Comparison of ENCODE assay signal across 27 cellular contexts in genomic region chr5:152622628-152623027, GRCh38.
DNase-seq lines count a peak whose midpoint lies in the region; ATAC-seq and TF ChIP-seq lines count a peak whose summit lies in the region.
"Had no signal": no experiment of that assay in that cellular context is flagged by ENCODE, and none has a peak within 500 bp of the region (broad histone marks: within the 10 kb centered on the region; RNA-seq: fewer than 3 reads in every experiment).

No MANE protein-coding gene starts in this region.

- H3K4me3 Mint-ChIP-seq in central memory CD8-positive, alpha-beta T cell = no peak overlapping the region
- no peak overlapping the region for H3K4me3 Mint-ChIP-seq in activated T-helper 1 cell treated with anti-CD3 and anti-CD28 coated beads, Interleukin-12 subunit alpha, Interleukin-12 subunit beta, Interleukin-2, Interleukin-4 antibody, amounts not matched to agents 30 ng/mL and 10 ng/mL and 1 ng/mL, durations not matched to agents 14 hours and 24 hours and 36 hours
- H3K4me3 Mint-ChIP-seq: activated naive CD4-positive, alpha-beta T cell treated with anti-CD3 and anti-CD28 coated beads, Interleukin-2, amount 10 ng/mL, durations not matched to agents 7 days and 5 days; CD8-positive, alpha-beta T cell; stimulated activated naive B cell treated with anti-CD40 and anti-IgM and Interleukin-4, amounts not matched to agents 10 μg/mL and 1 μg/mL and 100 μg/mL, for 72 hours had no signal

- peak overlapping the region; percentile 65 for H3K27ac Mint-ChIP-seq in central memory CD8-positive, alpha-beta T cell (ENCODE audit: low read depth)
- no peak overlapping the region for H3K27ac Mint-ChIP-seq in activated T-helper 1 cell treated with anti-CD3 and anti-CD28 coated beads, Interleukin-12 subunit alpha, Interleukin-12 subunit beta, Interleukin-2, Interleukin-4 antibody, amounts not matched to agents 30 ng/mL and 10 ng/mL and 1 ng/mL, durations not matched to agents 14 hours and 24 hours and 36 hours
- H3K27ac Mint-ChIP-seq: activated naive CD4-positive, alpha-beta T cell treated with anti-CD3 and anti-CD28 coated beads, Interleukin-2, amount 10 ng/mL, durations not matched to agents 7 days and 5 days; CD8-positive, alpha-beta T cell; stimulated activated naive B cell treated with anti-CD40 and anti-IgM and Interleukin-4, amounts not matched to agents 10 μg/mL and 1 μg/mL and 100 μg/mL, for 72 hours had no signal

- DNase-seq in NCI-H2171 treated with DMSO at 0.1 percent for 48 hours (lab: John Stamatoyannopoulos, UW) = peak; percentile 36
- DNase-seq in NCI-H2171 (lab: John Stamatoyannopoulos, UW) = no peak
- no peak for DNase-seq in central memory CD8-positive, alpha-beta T cell (ENCODE audit: low spot score in 2 of 2)
- DNase-seq in myocyte (ENCODE audit: low read depth) = peak; percentile 44
- peak; percentile 87 to 90 for DNase-seq in thyroid gland
- no peak for DNase-seq in activated T-helper 1 cell treated with anti-CD3 and anti-CD28 coated beads, Interleukin-12 subunit alpha, Interleukin-12 subunit beta, Interleukin-2, Interleukin-4 antibody, amounts not matched to agents 30 ng/mL and 10 ng/mL and 1 ng/mL, durations not matched to agents 14 hours and 24 hours and 36 hours (ENCODE audit: low spot score)
- no peak for DNase-seq in tibial nerve (ENCODE audit: low spot score in 2 of 2)
- DNase-seq: activated CD4-positive, alpha-beta T cell treated with anti-CD3 and anti-CD28 coated beads, Interleukin-2, amount 50 U/mL, for 48 hours; activated CD4-positive, CD25-positive, alpha-beta regulatory T cell; activated naive CD4-positive, alpha-beta T cell treated with anti-CD3 and anti-CD28 coated beads, Interleukin-2, amount 10 ng/mL, durations not matched to agents 7 days and 5 days; CD8-positive, alpha-beta T cell; DMS 273 treated with DMSO at 0.1 percent for 48 hours; effector CD8-positive, alpha-beta T cell; heart right ventricle; IMR-90; left colon; mesenchymal stem cell; NCI-H2227 treated with DMSO at 0.1 percent for 48 hours; NCI-H748 treated with DMSO at 0.1 percent for 48 hours; RPMI8226; stimulated activated CD4-positive, alpha-beta T cell treated with anti-CD3 and anti-CD28 coated beads, Interleukin-4, amount 100 ng/mL, for 4 hours; stimulated activated naive B cell treated with anti-CD40 and anti-IgM and Interleukin-4, amounts not matched to agents 10 μg/mL and 1 μg/mL and 100 μg/mL, for 72 hours had no signal

- TF ChIP-seq CTCF in thyroid gland (IDR thresholded peaks at IDR 0.05) (no peak), tibial nerve (IDR thresholded peaks at IDR 0.05) (no peak)

- H3K27me3 Mint-ChIP-seq in central memory CD8-positive, alpha-beta T cell = no peaks in the 10 kb centered on the region
- no peaks in the 10 kb centered on the region for H3K27me3 Mint-ChIP-seq in activated T-helper 1 cell treated with anti-CD3 and anti-CD28 coated beads, Interleukin-12 subunit alpha, Interleukin-12 subunit beta, Interleukin-2, Interleukin-4 antibody, amounts not matched to agents 30 ng/mL and 10 ng/mL and 1 ng/mL, durations not matched to agents 14 hours and 24 hours and 36 hours (ENCODE audit: insufficient read depth)
- H3K27me3 Mint-ChIP-seq: activated naive CD4-positive, alpha-beta T cell treated with anti-CD3 and anti-CD28 coated beads, Interleukin-2, amount 10 ng/mL, durations not matched to agents 7 days and 5 days; stimulated activated naive B cell treated with anti-CD40 and anti-IgM and Interleukin-4, amounts not matched to agents 10 μg/mL and 1 μg/mL and 100 μg/mL, for 72 hours had no signal

- no peak for TF ChIP-seq EP300 in tibial nerve (IDR thresholded peaks at IDR 0.05)

- H3K9me3 ChIP-seq in thyroid gland (no peaks in the 10 kb centered on the region), tibial nerve (no peaks in the 10 kb centered on the region)
- H3K9me3 ChIP-seq: breast epithelium, heart right ventricle, suprapubic skin had no signal

- H3K4me1 ChIP-seq in thyroid gland (peaks cover 16 to 17% of the 10 kb centered on the region in 2 donors), tibial nerve (no peaks in the 10 kb centered on the region)
- H3K4me1 ChIP-seq: breast epithelium, suprapubic skin had no signal

- H3K36me3 Mint-ChIP-seq in central memory CD8-positive, alpha-beta T cell (ENCODE audit: insufficient read depth) = no peaks in the 10 kb centered on the region
- H3K36me3 Mint-ChIP-seq in activated T-helper 1 cell treated with anti-CD3 and anti-CD28 coated beads, Interleukin-12 subunit alpha, Interleukin-12 subunit beta, Interleukin-2, Interleukin-4 antibody, amounts not matched to agents 30 ng/mL and 10 ng/mL and 1 ng/mL, durations not matched to agents 14 hours and 24 hours and 36 hours (ENCODE audit: low read depth) = no peaks in the 10 kb centered on the region
- H3K36me3 Mint-ChIP-seq: activated naive CD4-positive, alpha-beta T cell treated with anti-CD3 and anti-CD28 coated beads, Interleukin-2, amount 10 ng/mL, durations not matched to agents 7 days and 5 days; CD8-positive, alpha-beta T cell; stimulated activated naive B cell treated with anti-CD40 and anti-IgM and Interleukin-4, amounts not matched to agents 10 μg/mL and 1 μg/mL and 100 μg/mL, for 72 hours had no signal

- H3K27ac ChIP-seq in thyroid gland (peak overlapping the region in 2 of 3 donors; percentile 12 to 35), tibial nerve (no peak overlapping the region)
- H3K27ac ChIP-seq: breast epithelium, heart right ventricle, SK-N-MC, suprapubic skin had no signal

- H3K9me3 Mint-ChIP-seq in central memory CD8-positive, alpha-beta T cell = no peaks in the 10 kb centered on the region
- H3K9me3 Mint-ChIP-seq in activated T-helper 1 cell treated with anti-CD3 and anti-CD28 coated beads, Interleukin-12 subunit alpha, Interleukin-12 subunit beta, Interleukin-2, Interleukin-4 antibody, amounts not matched to agents 30 ng/mL and 10 ng/mL and 1 ng/mL, durations not matched to agents 14 hours and 24 hours and 36 hours = no peaks in the 10 kb centered on the region
- H3K9me3 Mint-ChIP-seq: activated naive CD4-positive, alpha-beta T cell treated with anti-CD3 and anti-CD28 coated beads, Interleukin-2, amount 10 ng/mL, durations not matched to agents 7 days and 5 days; CD8-positive, alpha-beta T cell; stimulated activated naive B cell treated with anti-CD40 and anti-IgM and Interleukin-4, amounts not matched to agents 10 μg/mL and 1 μg/mL and 100 μg/mL, for 72 hours had no signal

- no peaks in the 10 kb centered on the region for H3K4me1 Mint-ChIP-seq in central memory CD8-positive, alpha-beta T cell
- no peaks in the 10 kb centered on the region for H3K4me1 Mint-ChIP-seq in activated T-helper 1 cell treated with anti-CD3 and anti-CD28 coated beads, Interleukin-12 subunit alpha, Interleukin-12 subunit beta, Interleukin-2, Interleukin-4 antibody, amounts not matched to agents 30 ng/mL and 10 ng/mL and 1 ng/mL, durations not matched to agents 14 hours and 24 hours and 36 hours (ENCODE audit: low read depth)
- H3K4me1 Mint-ChIP-seq: activated naive CD4-positive, alpha-beta T cell treated with anti-CD3 and anti-CD28 coated beads, Interleukin-2, amount 10 ng/mL, durations not matched to agents 7 days and 5 days; stimulated activated naive B cell treated with anti-CD40 and anti-IgM and Interleukin-4, amounts not matched to agents 10 μg/mL and 1 μg/mL and 100 μg/mL, for 72 hours had no signal

- H3K36me3 ChIP-seq in thyroid gland (no peaks in the 10 kb centered on the region), tibial nerve (no peaks in the 10 kb centered on the region)
- H3K36me3 ChIP-seq: breast epithelium, heart right ventricle, suprapubic skin had no signal

- intact Hi-C loops in thyroid gland (cut with DNase I) = no loop called here
- intact Hi-C loops in activated T-helper 1 cell treated with anti-CD3 and anti-CD28 coated beads, Interleukin-12 subunit alpha, Interleukin-12 subunit beta, Interleukin-2, Interleukin-4 antibody, amounts not matched to agents 30 ng/mL and 10 ng/mL and 1 ng/mL, durations not matched to agents 14 hours and 24 hours and 36 hours (cut with micrococcal nuclease) = no loop called here

- H3K27me3 ChIP-seq in thyroid gland (no peaks in the 10 kb centered on the region), tibial nerve (no peaks in the 10 kb centered on the region)
- H3K27me3 ChIP-seq: breast epithelium, heart right ventricle, suprapubic skin had no signal

- TF ChIP-seq POLR2A in thyroid gland (IDR thresholded peaks at IDR 0.05) (no peak), tibial nerve (IDR thresholded peaks at IDR 0.05) (no peak)

- H3K4me3 ChIP-seq in thyroid gland (replicated peaks in 1 of 3) (no peak overlapping the region), tibial nerve (no peak overlapping the region)
- H3K4me3 ChIP-seq: breast epithelium, heart right ventricle, SK-N-MC, suprapubic skin had no signal

- no peak for ATAC-seq in central memory CD8-positive, alpha-beta T cell (replicated peaks; ENCODE audit: extremely low read depth, poor library complexity, severe bottlenecking)
- no peak for ATAC-seq in HG02884 (IDR thresholded peaks at IDR 0.05; ENCODE audit: unreplicated experiment)
- ATAC-seq: CD8-positive, alpha-beta T cell; left colon; sciatic nerve; stimulated activated naive B cell treated with anti-CD40 and anti-IgM and Interleukin-4, amounts not matched to agents 10 μg/mL and 1 μg/mL and 100 μg/mL, for 72 hours had no signal

Comparison
In these comparisons a context has a peak if more than half of its experiments do, and no peak if none do; other contexts are left out.
1. DNase-seq: peak in NCI-H2171 treated with DMSO at 0.1 percent for 48 hours (single experiment), myocyte (single experiment) and thyroid gland (2 of 2); none in NCI-H2171 (single experiment), central memory CD8-positive, alpha-beta T cell (0 of 2), activated T-helper 1 cell treated with anti-CD3 and anti-CD28 coated beads, Interleukin-12 subunit alpha, Interleukin-12 subunit beta, Interleukin-2, Interleukin-4 antibody, amounts not matched to agents 30 ng/mL and 10 ng/mL and 1 ng/mL, durations not matched to agents 14 hours and 24 hours and 36 hours (single experiment) and tibial nerve (0 of 2).
2. H3K27ac ChIP-seq: peak in thyroid gland (2 of 3); none in tibial nerve (0 of 4).